Comparison of ENCODE assay signal across 1 cellular context in the genomic region with DNA sequence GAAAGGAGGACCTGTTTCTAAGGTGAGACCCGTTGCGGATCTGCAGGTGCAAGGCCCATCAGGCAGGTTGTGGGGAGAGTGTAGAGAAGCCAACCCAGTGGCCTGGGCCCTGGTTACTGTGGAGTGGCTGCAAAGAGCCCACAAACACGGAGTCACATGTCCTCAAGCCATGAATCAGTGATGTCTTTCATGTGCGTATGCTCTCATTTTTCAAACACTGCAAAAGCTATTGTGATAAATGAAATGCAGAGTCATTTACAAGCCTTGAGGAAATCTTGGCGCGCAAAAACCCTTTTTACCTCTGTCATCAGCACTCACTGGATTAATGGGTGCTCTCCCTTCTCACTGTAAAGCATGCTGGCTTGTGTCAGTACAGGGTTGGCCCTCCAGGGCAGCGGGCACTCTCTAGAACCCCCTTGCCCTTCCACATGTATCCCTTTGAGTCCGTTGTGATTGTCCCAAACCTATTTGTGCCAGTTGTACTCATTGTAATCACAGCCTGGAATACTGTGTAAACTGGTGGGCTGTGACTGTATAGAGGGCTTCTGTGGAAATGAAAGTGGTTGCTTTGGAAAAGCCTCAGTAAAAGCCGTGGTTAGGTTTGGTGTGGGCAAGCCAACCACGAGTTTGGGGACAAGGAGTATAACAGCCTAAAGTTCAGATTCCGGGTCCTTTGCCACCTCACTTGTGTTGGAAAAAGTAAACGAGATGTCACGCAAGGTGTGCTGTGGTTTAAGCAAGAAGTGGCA.
TF ChIP-seq lines count a peak whose summit lies in the region.

No MANE protein-coding gene starts in this region.

TF ChIP-seq in WTC11, 78 proteins besides CTCF, POLR2A, EP300 and RAD21 (continued from another document):
- TF ChIP-seq, protein P1, sequence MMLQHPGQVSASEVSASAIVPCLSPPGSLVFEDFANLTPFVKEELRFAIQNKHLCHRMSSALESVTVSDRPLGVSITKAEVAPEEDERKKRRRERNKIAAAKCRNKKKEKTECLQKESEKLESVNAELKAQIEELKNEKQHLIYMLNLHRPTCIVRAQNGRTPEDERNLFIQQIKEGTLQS (CRISPR knock-in tag; conservative IDR thresholded peaks at IDR 0.05) = no peak
- TF ChIP-seq, protein P2, sequence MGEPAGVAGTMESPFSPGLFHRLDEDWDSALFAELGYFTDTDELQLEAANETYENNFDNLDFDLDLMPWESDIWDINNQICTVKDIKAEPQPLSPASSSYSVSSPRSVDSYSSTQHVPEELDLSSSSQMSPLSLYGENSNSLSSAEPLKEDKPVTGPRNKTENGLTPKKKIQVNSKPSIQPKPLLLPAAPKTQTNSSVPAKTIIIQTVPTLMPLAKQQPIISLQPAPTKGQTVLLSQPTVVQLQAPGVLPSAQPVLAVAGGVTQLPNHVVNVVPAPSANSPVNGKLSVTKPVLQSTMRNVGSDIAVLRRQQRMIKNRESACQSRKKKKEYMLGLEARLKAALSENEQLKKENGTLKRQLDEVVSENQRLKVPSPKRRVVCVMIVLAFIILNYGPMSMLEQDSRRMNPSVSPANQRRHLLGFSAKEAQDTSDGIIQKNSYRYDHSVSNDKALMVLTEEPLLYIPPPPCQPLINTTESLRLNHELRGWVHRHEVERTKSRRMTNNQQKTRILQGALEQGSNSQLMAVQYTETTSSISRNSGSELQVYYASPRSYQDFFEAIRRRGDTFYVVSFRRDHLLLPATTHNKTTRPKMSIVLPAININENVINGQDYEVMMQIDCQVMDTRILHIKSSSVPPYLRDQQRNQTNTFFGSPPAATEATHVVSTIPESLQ (CRISPR knock-in tag; IDR thresholded peaks at IDR 0.05) = no peak
- TF ChIP-seq, protein P3, sequence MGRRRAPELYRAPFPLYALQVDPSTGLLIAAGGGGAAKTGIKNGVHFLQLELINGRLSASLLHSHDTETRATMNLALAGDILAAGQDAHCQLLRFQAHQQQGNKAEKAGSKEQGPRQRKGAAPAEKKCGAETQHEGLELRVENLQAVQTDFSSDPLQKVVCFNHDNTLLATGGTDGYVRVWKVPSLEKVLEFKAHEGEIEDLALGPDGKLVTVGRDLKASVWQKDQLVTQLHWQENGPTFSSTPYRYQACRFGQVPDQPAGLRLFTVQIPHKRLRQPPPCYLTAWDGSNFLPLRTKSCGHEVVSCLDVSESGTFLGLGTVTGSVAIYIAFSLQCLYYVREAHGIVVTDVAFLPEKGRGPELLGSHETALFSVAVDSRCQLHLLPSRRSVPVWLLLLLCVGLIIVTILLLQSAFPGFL (CRISPR knock-in tag; IDR thresholded peaks at IDR 0.05; ENCODE audit: borderline replicate concordance) = no peak
- TF ChIP-seq FOXK1 (CRISPR knock-in tag; IDR thresholded peaks at IDR 0.05) = no peak
